In genomic region chr4:173525118-173526033, GRCh38 we compare ENCODE assay signal across 13 cellular contexts. TPM values are rescaled to one million over a fixed set of nuclear protein-coding genes. Genes with fewer than 3 reads are reported as not detected.
DNase-seq lines count a peak whose midpoint lies in the region; ATAC-seq, FAIRE-seq and TF ChIP-seq lines count a peak whose summit lies in the region.
"Had no signal": no experiment of that assay in that cellular context is flagged by ENCODE, and none has a peak within 500 bp of the region (broad histone marks: within the 10 kb centered on the region; RNA-seq: fewer than 3 reads in every experiment).

No MANE protein-coding gene starts in this region.

- H3K27me3 ChIP-seq in ACC112 (ENCODE audit: insufficient read depth, low read length) = no peaks in the 10 kb centered on the region
- H3K27me3 ChIP-seq in CD8-positive, alpha-beta T cell (ENCODE audit: insufficient read depth, low read length) = peaks cover 72% of the 10 kb centered on the region

- H3K9me3 Mint-ChIP-seq in glutamatergic neuron (ENCODE audit: unreplicated experiment) = peaks cover 33% of the 10 kb centered on the region
- H3K9me3 Mint-ChIP-seq in neural crest cell = no peaks in the 10 kb centered on the region
- peaks cover 6% of the 10 kb centered on the region for H3K9me3 Mint-ChIP-seq in CD8-positive, alpha-beta T cell

- H3K36me3 ChIP-seq in ACC112 (ENCODE audit: insufficient read depth, low read length) = no peaks in the 10 kb centered on the region
- no peaks in the 10 kb centered on the region for H3K36me3 ChIP-seq in CD8-positive, alpha-beta T cell (ENCODE audit: insufficient read depth, low read length)

- intact Hi-C loops in CD8-positive, alpha-beta T cell (cut with DNase I, micrococcal nuclease) = no loop called here

- TF ChIP-seq CTCF in glutamatergic neuron (IDR thresholded peaks at IDR 0.05; ENCODE audit: partially characterized antibody, unreplicated experiment) (no peak), neural crest cell (conservative IDR thresholded peaks at IDR 0.05) (no peak), D721Med (IDR thresholded peaks at IDR 0.05; ENCODE audit: insufficient read depth, missing control alignments) (no peak)
- no peak for TF ChIP-seq CTCF in CD8-positive, alpha-beta T cell (IDR thresholded peaks at IDR 0.05)

- H3K4me1 ChIP-seq in ACC112 (ENCODE audit: control insufficient read depth, insufficient read depth, low read length, unreplicated experiment) = peaks cover 17% of the 10 kb centered on the region
- H3K4me1 ChIP-seq in CD8-positive, alpha-beta T cell (ENCODE audit: insufficient read depth, low read length) = peaks cover 21% of the 10 kb centered on the region

- peaks cover 4% of the 10 kb centered on the region for H3K9me3 ChIP-seq in CD8-positive, alpha-beta T cell (ENCODE audit: low read length)

- CTCF ChIA-PET in CD8-positive, alpha-beta T cell (lab: Charles Lee) = no interaction called here

- H3K27ac ChIP-seq in ACC112 (ENCODE audit: low read depth, low read length) = peak overlapping the region; percentile 75
- no peak overlapping the region for H3K27ac ChIP-seq in CD8-positive, alpha-beta T cell (ENCODE audit: low read depth, low read length)

- H3K27me3 Mint-ChIP-seq in glutamatergic neuron (ENCODE audit: unreplicated experiment) (peaks cover 46% of the 10 kb centered on the region), neural crest cell (ENCODE audit: low read depth) (peaks cover 97% of the 10 kb centered on the region)
- peaks cover 81% of the 10 kb centered on the region for H3K27me3 Mint-ChIP-seq in CD8-positive, alpha-beta T cell (ENCODE audit: low read depth)

- H3K27ac Mint-ChIP-seq in glutamatergic neuron (ENCODE audit: unreplicated experiment) (no peak overlapping the region), neural crest cell (ENCODE audit: unreplicated experiment) (no peak overlapping the region)
- no peak overlapping the region for H3K27ac Mint-ChIP-seq in CD8-positive, alpha-beta T cell

- H3K79me2 ChIP-seq in ACC112 (ENCODE audit: control insufficient read depth, insufficient read depth, low read length, unreplicated experiment) = peaks cover 37% of the 10 kb centered on the region

- H3K4me3 Mint-ChIP-seq in glutamatergic neuron (ENCODE audit: unreplicated experiment) (peak overlapping the region; percentile 7), neural crest cell (peak overlapping the region; percentile 4)
- H3K4me3 Mint-ChIP-seq in CD8-positive, alpha-beta T cell = no peak overlapping the region

- POLR2A ChIA-PET in CD8-positive, alpha-beta T cell (lab: Charles Lee) = no interaction called here

- ATAC-seq in CD8-positive, alpha-beta T cell = no peak
- ATAC-seq: left lobe of liver, sciatic nerve had no signal

- FAIRE-seq in D721Med (lab: Jason Lieb, UNC) = no peak

- DNase-seq in SK-N-DZ (ENCODE audit: low spot score) (peak; percentile 34), glutamatergic neuron (peak; percentile 41), neural crest cell (ENCODE audit: low read depth, low spot score) (no peak), D721Med (ENCODE audit: insufficient read length, low spot score) (no peak), NAMALWA (ENCODE audit: low spot score) (no peak), NCI-H2081 treated with DMSO at 0.1 percent for 48 hours (lab: John Stamatoyannopoulos, UW) (no peak)
- no peak for DNase-seq in CD8-positive, alpha-beta T cell
- DNase-seq: anterior cingulate cortex, NCI-H510A treated with DMSO at 0.1 percent for 48 hours had no signal

- peak overlapping the region; percentile 96 for H3K4me3 ChIP-seq in ACC112 (ENCODE audit: low read depth, low read length)
- H3K4me3 ChIP-seq in CD8-positive, alpha-beta T cell (ENCODE audit: low read depth, low read length) = no peak overlapping the region

- H3K36me3 Mint-ChIP-seq in glutamatergic neuron (ENCODE audit: unreplicated experiment) (peaks cover 1% of the 10 kb centered on the region), neural crest cell (ENCODE audit: low read depth) (no peaks in the 10 kb centered on the region)
- no peaks in the 10 kb centered on the region for H3K36me3 Mint-ChIP-seq in CD8-positive, alpha-beta T cell

- H3K4me1 Mint-ChIP-seq in glutamatergic neuron (ENCODE audit: low read depth, unreplicated experiment) (peaks cover 15% of the 10 kb centered on the region), neural crest cell (peaks cover 24% of the 10 kb centered on the region)
- H3K4me1 Mint-ChIP-seq in CD8-positive, alpha-beta T cell (ENCODE audit: low read depth) = peaks cover 34% of the 10 kb centered on the region

- H2AFZ ChIP-seq in ACC112 (ENCODE audit: low read length, unreplicated experiment) = peak overlapping the region; percentile 62

RNA-seq across cellular contexts. Expression of gene HAND2, which starts 4.7 kb away (rescaled TPM):
- 257 and 444 TPM in 2 replicates for polyA plus RNA-seq in SK-N-DZ (2014; cell fraction: cytosol; rRNA removed)
- 378 and 426 TPM in 2 replicates for polyA plus RNA-seq in SK-N-DZ (2014; cell fraction: nucleus; rRNA removed)
- total RNA-seq in glutamatergic neuron (ENCODE audit: unreplicated experiment) (not detected), neural crest cell (not detected in 2 replicates)
- total RNA-seq in CD8-positive, alpha-beta T cell = not detected
- total RNA-seq: M059J had no signal

Comparison
In these comparisons a context has a peak if more than half of its experiments do, and no peak if none do; other contexts are left out.
1. DNase-seq: peak in SK-N-DZ (single experiment) and glutamatergic neuron (single experiment); none in neural crest cell (single experiment), D721Med (single experiment), CD8-positive, alpha-beta T cell (0 of 7), NAMALWA (single experiment) and NCI-H2081 treated with DMSO at 0.1 percent for 48 hours (single experiment).